In the genomic region with DNA sequence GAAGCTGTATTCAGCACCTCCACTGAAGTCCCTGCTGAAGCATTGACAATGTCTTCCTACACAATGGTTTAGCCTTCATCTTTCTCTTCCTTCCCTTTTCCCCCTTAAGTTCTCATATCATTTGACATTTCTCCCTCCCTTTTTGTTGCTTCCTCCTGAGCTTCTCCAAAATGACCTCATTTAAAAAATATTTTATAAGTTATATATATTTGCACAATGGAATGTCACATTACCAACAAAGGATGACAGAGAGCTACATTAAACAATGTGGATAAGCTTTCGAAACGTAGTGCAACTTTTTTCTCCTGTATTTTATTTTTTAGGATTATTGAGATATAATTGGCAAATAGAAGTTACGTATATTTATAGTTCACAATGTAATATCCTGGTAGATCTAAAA, we compare ENCODE assay signal across 32 cellular contexts.
"Had no signal": no experiment of that assay in that cellular context is flagged by ENCODE, and none has a peak within 500 bp of the region (broad histone marks: within the 10 kb centered on the region; RNA-seq: fewer than 3 reads in every experiment).

No MANE protein-coding gene starts in this region.

- H3K27ac Mint-ChIP-seq: activated CD4-positive, alpha-beta T cell treated with anti-CD3 and anti-CD28 coated beads for 36 hours; activated CD8-positive, alpha-beta memory T cell treated with anti-CD3 and anti-CD28 coated beads, Interleukin-2, amount 10 ng/mL, durations not matched to agents 7 days and 5 days; activated CD8-positive, alpha-beta T cell treated with anti-CD3 and anti-CD28 coated beads, Interleukin-2, amount 10 ng/mL, durations not matched to agents 7 days and 5 days; activated naive CD4-positive, alpha-beta T cell treated with anti-CD3 and anti-CD28 coated beads, Interleukin-2, amount 50 U/mL, for 72 hours; activated T-helper 2 cell treated with anti-CD3 and anti-CD28 coated beads, Interferon-gamma antibody, Interleukin-2, Interleukin-4, amounts not matched to agents 10 μg/mL and 5 μg/mL and 100 μg/mL, durations not matched to agents 14 hours and 24 hours and 36 hours; dendritic cell treated with granulocyte-macrophage colony-stimulating factor and Interleukin-4, amounts not matched to agents 40 ng/mL and 50 ng/mL, for 4 days; nephron; stimulated activated effector memory CD8-positive, alpha-beta T cell treated with anti-CD3 and anti-CD28 coated beads, Interleukin-12 subunit alpha, Interleukin-12 subunit beta, amount 100 ng/mL, for 72 hours; stimulated activated naive CD8-positive, alpha-beta T cell treated with anti-CD3 and anti-CD28 coated beads, Interleukin-15, Interleukin-2, amounts not matched to agents 100 ng/mL and 50 ng/mL, for 24 hours; T-cell; T-helper 2 cell treated with Interferon-gamma antibody and Interleukin-4, amounts not matched to agents 5 μg/mL and 100 μg/mL, for 36 hours had no signal

- H3K36me3 ChIP-seq: adrenal gland, ascending aorta, esophagus squamous epithelium, heart right ventricle, left ventricle myocardium inferior, pancreas, prostate gland, thoracic aorta, upper lobe of left lung, vagina had no signal

- H3K27me3 ChIP-seq: adrenal gland, ascending aorta, esophagus squamous epithelium, heart right ventricle, pancreas, upper lobe of left lung, vagina had no signal

- H3K9me3 ChIP-seq: adrenal gland, ascending aorta, esophagus squamous epithelium, left ventricle myocardium inferior, pancreas, prostate gland, thoracic aorta, upper lobe of left lung, vagina had no signal

- H3K4me3 ChIP-seq: adrenal gland, ascending aorta, esophagus squamous epithelium, heart right ventricle, left ventricle myocardium inferior, lung, pancreas, prostate gland, skin epidermis, thoracic aorta, upper lobe of left lung, vagina had no signal

- H3K27ac ChIP-seq: adrenal gland, ascending aorta, epithelial cell of prostate, esophagus squamous epithelium, heart right ventricle, left ventricle myocardium inferior, pancreas, prostate gland, skin epidermis, thoracic aorta, upper lobe of left lung, vagina had no signal

- ATAC-seq: activated CD4-positive, alpha-beta T cell treated with anti-CD3 and anti-CD28 coated beads for 36 hours; activated CD8-positive, alpha-beta memory T cell treated with anti-CD3 and anti-CD28 coated beads, Interleukin-2, amount 10 ng/mL, durations not matched to agents 7 days and 5 days; activated CD8-positive, alpha-beta T cell treated with anti-CD3 and anti-CD28 coated beads, Interleukin-2, amount 10 ng/mL, durations not matched to agents 7 days and 5 days; activated naive CD4-positive, alpha-beta T cell treated with anti-CD3 and anti-CD28 coated beads, Interleukin-2, amount 50 U/mL, for 72 hours; heart right ventricle; pancreas; sciatic nerve; stimulated activated effector memory CD8-positive, alpha-beta T cell treated with anti-CD3 and anti-CD28 coated beads, Interleukin-12 subunit alpha, Interleukin-12 subunit beta, amount 100 ng/mL, for 72 hours; T-cell had no signal

- DNase-seq: activated CD4-positive, alpha-beta T cell treated with anti-CD3 and anti-CD28 coated beads for 36 hours; activated CD4-positive, CD25-positive, alpha-beta regulatory T cell; activated CD8-positive, alpha-beta memory T cell treated with anti-CD3 and anti-CD28 coated beads, Interleukin-2, amount 10 ng/mL, durations not matched to agents 7 days and 5 days; activated CD8-positive, alpha-beta T cell treated with anti-CD3 and anti-CD28 coated beads, Interleukin-2, amount 10 ng/mL, durations not matched to agents 7 days and 5 days; activated T-cell treated with anti-CD3 and anti-CD28 coated beads, Interleukin-2, amount 50 U/mL, for 48 hours; adrenal gland; caudate nucleus; esophagus squamous epithelium; foreskin melanocyte; heart right ventricle; left ventricle myocardium inferior; pancreas; retina; stimulated activated CD4-positive, alpha-beta T cell treated with anti-CD3 and anti-CD28 coated beads, Interleukin-4, amount 100 ng/mL, for 24 hours; T-cell; upper lobe of left lung had no signal

- H3K4me1 ChIP-seq: prostate gland had no signal

- H3K36me3 Mint-ChIP-seq: activated CD8-positive, alpha-beta memory T cell treated with anti-CD3 and anti-CD28 coated beads, Interleukin-2, amount 10 ng/mL, durations not matched to agents 7 days and 5 days; activated naive CD4-positive, alpha-beta T cell treated with anti-CD3 and anti-CD28 coated beads, Interleukin-2, amount 50 U/mL, for 72 hours; stimulated activated effector memory CD8-positive, alpha-beta T cell treated with anti-CD3 and anti-CD28 coated beads, Interleukin-12 subunit alpha, Interleukin-12 subunit beta, amount 100 ng/mL, for 72 hours; T-cell had no signal

- H3K9me3 Mint-ChIP-seq: activated naive CD4-positive, alpha-beta T cell treated with anti-CD3 and anti-CD28 coated beads, Interleukin-2, amount 50 U/mL, for 72 hours; activated T-helper 2 cell treated with anti-CD3 and anti-CD28 coated beads, Interferon-gamma antibody, Interleukin-2, Interleukin-4, amounts not matched to agents 10 μg/mL and 5 μg/mL and 100 μg/mL, durations not matched to agents 14 hours and 24 hours and 36 hours; dendritic cell treated with granulocyte-macrophage colony-stimulating factor and Interleukin-4, amounts not matched to agents 40 ng/mL and 50 ng/mL, for 4 days; stimulated activated effector memory CD8-positive, alpha-beta T cell treated with anti-CD3 and anti-CD28 coated beads, Interleukin-12 subunit alpha, Interleukin-12 subunit beta, amount 100 ng/mL, for 72 hours; stimulated activated naive CD8-positive, alpha-beta T cell treated with anti-CD3 and anti-CD28 coated beads, Interleukin-15, Interleukin-2, amounts not matched to agents 100 ng/mL and 50 ng/mL, for 24 hours; T-helper 2 cell treated with Interferon-gamma antibody and Interleukin-4, amounts not matched to agents 5 μg/mL and 100 μg/mL, for 36 hours had no signal

- H3K4me3 Mint-ChIP-seq: activated CD4-positive, alpha-beta T cell treated with anti-CD3 and anti-CD28 coated beads for 36 hours; activated CD8-positive, alpha-beta memory T cell treated with anti-CD3 and anti-CD28 coated beads, Interleukin-2, amount 10 ng/mL, durations not matched to agents 7 days and 5 days; activated CD8-positive, alpha-beta T cell treated with anti-CD3 and anti-CD28 coated beads, Interleukin-2, amount 10 ng/mL, durations not matched to agents 7 days and 5 days; dendritic cell treated with granulocyte-macrophage colony-stimulating factor and Interleukin-4, amounts not matched to agents 40 ng/mL and 50 ng/mL, for 4 days; nephron; stimulated activated effector memory CD8-positive, alpha-beta T cell treated with anti-CD3 and anti-CD28 coated beads, Interleukin-12 subunit alpha, Interleukin-12 subunit beta, amount 100 ng/mL, for 72 hours; stimulated activated naive CD8-positive, alpha-beta T cell treated with anti-CD3 and anti-CD28 coated beads, Interleukin-15, Interleukin-2, amounts not matched to agents 100 ng/mL and 50 ng/mL, for 24 hours; T-cell; T-helper 2 cell treated with Interferon-gamma antibody and Interleukin-4, amounts not matched to agents 5 μg/mL and 100 μg/mL, for 36 hours had no signal

- FAIRE-seq: islet of Langerhans, pancreas had no signal
